Comparison of ENCODE assay signal across 17 cellular contexts in the genomic region with DNA sequence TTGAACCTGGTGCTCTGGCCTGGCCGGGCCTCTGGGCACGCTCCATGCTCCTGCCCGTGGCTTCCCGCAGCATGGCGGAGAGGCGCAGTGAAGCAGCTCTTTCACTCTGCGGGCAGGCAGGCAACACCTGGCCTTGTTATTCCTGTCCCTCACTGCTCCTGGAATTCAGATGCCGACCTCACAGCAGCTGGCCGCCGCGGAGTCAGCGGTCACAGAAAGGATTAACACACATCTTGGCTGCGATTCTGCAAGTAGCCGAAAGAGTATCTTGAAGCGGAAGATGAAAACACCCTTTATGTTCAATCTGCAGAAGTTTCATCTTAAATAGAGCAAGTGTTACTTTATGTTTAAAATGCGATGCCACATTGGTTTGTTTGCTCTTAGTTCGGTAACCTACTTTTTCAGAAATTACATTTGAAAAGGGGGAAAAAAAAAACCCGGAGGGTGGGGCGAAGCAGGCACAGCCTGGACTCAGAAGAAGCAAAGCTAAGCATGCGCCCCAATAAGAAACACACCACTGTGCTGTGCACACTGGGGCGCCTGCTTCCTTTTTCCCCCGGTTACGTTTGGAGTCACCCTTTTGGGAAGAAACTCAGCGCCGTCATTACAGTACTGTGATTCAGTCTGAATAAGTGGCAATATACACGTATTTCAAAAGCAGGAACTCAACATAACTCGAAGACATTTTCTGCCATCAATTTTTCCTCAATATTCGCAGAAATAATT. TPM values are rescaled to one million over a fixed set of nuclear protein-coding genes. Genes with fewer than 3 reads are reported as not detected.
DNase-seq lines count a peak whose midpoint lies in the region; ATAC-seq and TF ChIP-seq lines count a peak whose summit lies in the region.
"Had no signal": no experiment of that assay in that cellular context is flagged by ENCODE, and none has a peak within 500 bp of the region (broad histone marks: within the 10 kb centered on the region; RNA-seq: fewer than 3 reads in every experiment).

No MANE protein-coding gene starts in this region.

- DNase-seq in NCI-H2227 treated with DMSO at 0.1 percent for 48 hours (lab: John Stamatoyannopoulos, UW) (peak; percentile 16), NCI-H2227 (lab: John Stamatoyannopoulos, UW; ENCODE audit: unreplicated experiment) (no peak), dorsolateral prefrontal cortex (peak in 1 of 10 donors; percentile 6), left kidney (ENCODE audit: low read depth, low spot score) (peak; percentile 73), colonic mucosa (no peak), DMS114 treated with DMSO at 0.1 percent for 48 hours (lab: John Stamatoyannopoulos, UW; ENCODE audit: unreplicated experiment) (no peak)
- peak; percentile 27 for DNase-seq in stimulated activated CD8-positive, alpha-beta memory T cell treated with anti-CD3 and anti-CD28 coated beads, Interleukin-4, amount 100 ng/mL, for 48 hours
- DNase-seq: activated B cell treated with CpG ODN at 0.5 μM for 24 hours; activated T-cell treated with anti-CD3 and anti-CD28 coated beads, Interleukin-2, amount 50 U/mL, for 4 hours; Calu3; NCI-H187; testis had no signal

- H3K27ac ChIP-seq in dorsolateral prefrontal cortex (peak overlapping the region in 6 of 59 donors; percentile 15 to 54 (median 34)), colonic mucosa (no peak overlapping the region)
- H3K27ac ChIP-seq: 22Rv1, breast epithelium, testis had no signal

- no peaks in the 10 kb centered on the region for H3K36me3 ChIP-seq in colonic mucosa
- H3K36me3 ChIP-seq: breast epithelium had no signal

- TF ChIP-seq CTCF in dorsolateral prefrontal cortex (IDR thresholded peaks at IDR 0.05 in 54 of 56, conservative IDR thresholded peaks at IDR 0.05 in 2 of 56; ENCODE audit: low read depth in 1 of 56, partially characterized antibody in 56 of 56) (no peak), colonic mucosa (IDR thresholded peaks at IDR 0.05) (no peak)

- H3K9me3 ChIP-seq in colonic mucosa, result no peaks in the 10 kb centered on the region
- H3K9me3 ChIP-seq: breast epithelium, testis had no signal

- H3K27me3 ChIP-seq in dorsolateral prefrontal cortex (peaks cover 0 to 9% (median 0%) of the 10 kb centered on the region in 45 donors), colonic mucosa (no peaks in the 10 kb centered on the region)
- H3K27me3 ChIP-seq: breast epithelium, testis had no signal

- H3K4me3 ChIP-seq in dorsolateral prefrontal cortex, result peak overlapping the region in 57 of 59 donors; percentile 16 to 63 (median 44)
- H3K4me3 ChIP-seq in colonic mucosa, result no peak overlapping the region
- H3K4me3 ChIP-seq: breast epithelium, skin epidermis, testis had no signal

- H3K9ac ChIP-seq in colonic mucosa (ENCODE audit: low read depth in 2 of 2, low read length in 2 of 2), result no peak overlapping the region

- intact Hi-C loops in dorsolateral prefrontal cortex (cut with DNase I), result no loop called here
- intact Hi-C loops in colonic mucosa (cut with DNase I), result no loop called here

- H3K4me1 ChIP-seq in colonic mucosa, result no peaks in the 10 kb centered on the region
- H3K4me1 ChIP-seq: breast epithelium, testis had no signal

- no peak for ATAC-seq in HG02623 (IDR thresholded peaks at IDR 0.05; ENCODE audit: unreplicated experiment)
- ATAC-seq: activated T-cell treated with anti-CD3 and anti-CD28 coated beads, Interleukin-2, amount 50 U/mL, for 4 hours; SK-N-SH treated with all-trans-retinoic acid at 6 μM for 48 hours had no signal

RNA-seq across cellular contexts. Expression of a gene that starts 42.3 kb away (rescaled TPM):
- total RNA-seq in dorsolateral prefrontal cortex (100 to 1,000 TPM in 11 of 120 experiments, 10 to 100 TPM in 109; 62.3 to 111 (median 85.4) TPM), colonic mucosa (100 to 1,000 TPM; 152 to 187 TPM)

Comparison
In these comparisons a context has a peak if more than half of its experiments do, and no peak if none do; other contexts are left out.
1. DNase-seq: peak in NCI-H2227 treated with DMSO at 0.1 percent for 48 hours (single experiment), left kidney (single experiment) and stimulated activated CD8-positive, alpha-beta memory T cell treated with anti-CD3 and anti-CD28 coated beads, Interleukin-4, amount 100 ng/mL, for 48 hours (single experiment); none in NCI-H2227 (single experiment), colonic mucosa (single experiment) and DMS114 treated with DMSO at 0.1 percent for 48 hours (single experiment).